In the genomic region with DNA sequence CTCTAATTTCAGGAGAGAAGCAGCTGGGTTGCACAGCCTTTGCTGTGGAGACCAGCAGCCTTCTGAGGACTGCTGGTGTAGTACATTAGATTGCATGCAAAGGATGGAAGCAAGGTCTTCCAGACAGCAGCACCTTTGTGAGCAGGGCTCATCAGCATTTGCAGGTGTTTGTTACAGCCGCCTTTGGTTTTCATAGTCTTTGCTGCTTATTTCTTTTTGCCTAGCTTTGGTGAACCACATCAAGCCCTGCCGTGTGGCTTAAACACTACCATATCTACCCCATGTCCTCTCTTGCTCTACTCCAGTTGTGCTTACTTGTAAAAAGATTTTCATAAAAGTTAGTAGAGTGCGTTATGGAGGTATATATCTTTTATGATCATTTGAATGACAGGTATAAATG, we compare ENCODE assay signal across 24 cellular contexts.
"Had no signal": no experiment of that assay in that cellular context is flagged by ENCODE, and none has a peak within 500 bp of the region (broad histone marks: within the 10 kb centered on the region; RNA-seq: fewer than 3 reads in every experiment).

No MANE protein-coding gene starts in this region.

- ATAC-seq: natural killer cell treated with Interleukin-12 subunit alpha and Interleukin-12 subunit beta and Interleukin-15 and Interleukin-18, amount 100 ng/mL, for 72 hours; sciatic nerve; stimulated activated naive B cell treated with anti-CD40 and anti-IgM and Interleukin-4, amounts not matched to agents 10 μg/mL and 1 μg/mL and 100 μg/mL, for 72 hours; stimulated activated naive CD8-positive, alpha-beta T cell treated with anti-CD3 and anti-CD28 coated beads, Interleukin-15, Interleukin-2, amounts not matched to agents 100 U/mL and 50 U/mL, for 24 hours had no signal

- H3K4me3 ChIP-seq: left ventricle myocardium inferior, lung, ovary, right atrium auricular region, skin epidermis, stomach, testis, thyroid gland, transverse colon, upper lobe of left lung, vagina had no signal

- H3K4me1 Mint-ChIP-seq: stimulated activated naive B cell treated with anti-CD40 and anti-IgM and Interleukin-4, amounts not matched to agents 10 μg/mL and 1 μg/mL and 100 μg/mL, for 72 hours had no signal

- H3K27me3 Mint-ChIP-seq: naive B cell; progenitor cell of endocrine pancreas; stimulated activated naive B cell treated with anti-CD40 and anti-IgM and Interleukin-4, amounts not matched to agents 10 μg/mL and 1 μg/mL and 100 μg/mL, for 72 hours had no signal

- H3K9me3 Mint-ChIP-seq: natural killer cell treated with Interleukin-12 subunit alpha and Interleukin-12 subunit beta and Interleukin-15 and Interleukin-18, amount 100 ng/mL, for 72 hours; stimulated activated naive B cell treated with anti-CD40 and anti-IgM and Interleukin-4, amounts not matched to agents 10 μg/mL and 1 μg/mL and 100 μg/mL, for 72 hours had no signal

- DNase-seq: islet precursor cell; left ventricle myocardium inferior; mesendoderm; naive B cell; ovary; stimulated activated CD4-positive, alpha-beta T cell treated with anti-CD3 and anti-CD28 coated beads, Interleukin-12 subunit alpha, Interleukin-12 subunit beta, amount 100 ng/mL, for 4 hours; stimulated activated CD4-positive, alpha-beta T cell treated with anti-CD3 and anti-CD28 coated beads, Interleukin-15, amount 100 ng/mL, for 24 hours; stimulated activated CD4-positive, alpha-beta T cell treated with anti-CD3 and anti-CD28 coated beads, Interleukin-2, amount 100 ng/mL, for 24 hours; stimulated activated CD4-positive, alpha-beta T cell treated with anti-CD3 and anti-CD28 coated beads, Interleukin-4, amount 100 ng/mL, for 1 hour; stimulated activated naive B cell treated with anti-CD40 and anti-IgM and Interleukin-4, amounts not matched to agents 10 μg/mL and 1 μg/mL and 100 μg/mL, for 72 hours; stimulated activated naive CD8-positive, alpha-beta T cell treated with anti-CD3 and anti-CD28 coated beads, Interleukin-15, Interleukin-2, amounts not matched to agents 100 U/mL and 50 U/mL, for 24 hours; stomach; testis; thyroid gland; transverse colon; upper lobe of left lung had no signal

- H3K9me3 ChIP-seq: left ventricle myocardium inferior, ovary, right atrium auricular region, stomach, testis, thyroid gland, transverse colon, upper lobe of left lung, vagina had no signal

- H3K27me3 ChIP-seq: ovary, right atrium auricular region, stomach, testis, thyroid gland, transverse colon, upper lobe of left lung, vagina had no signal

- H3K27ac Mint-ChIP-seq: mesothelial cell of epicardium; naive B cell; natural killer cell treated with Interleukin-12 subunit alpha and Interleukin-12 subunit beta and Interleukin-15 and Interleukin-18, amount 100 ng/mL, for 72 hours; progenitor cell of endocrine pancreas; stimulated activated naive B cell treated with anti-CD40 and anti-IgM and Interleukin-4, amounts not matched to agents 10 μg/mL and 1 μg/mL and 100 μg/mL, for 72 hours had no signal

- H3K4me1 ChIP-seq: left ventricle myocardium inferior, right atrium auricular region, stomach, testis, thyroid gland, transverse colon, upper lobe of left lung, vagina had no signal

- H3K4me3 Mint-ChIP-seq: mesothelial cell of epicardium; naive B cell; natural killer cell treated with Interleukin-12 subunit alpha and Interleukin-12 subunit beta and Interleukin-15 and Interleukin-18, amount 100 ng/mL, for 72 hours; stimulated activated naive B cell treated with anti-CD40 and anti-IgM and Interleukin-4, amounts not matched to agents 10 μg/mL and 1 μg/mL and 100 μg/mL, for 72 hours had no signal

- H3K27ac ChIP-seq: left ventricle myocardium inferior, ovary, right atrium auricular region, skin epidermis, stomach, testis, thyroid gland, transverse colon, upper lobe of left lung, vagina had no signal

- H3K36me3 ChIP-seq: ovary, transverse colon had no signal
